In the genomic region with DNA sequence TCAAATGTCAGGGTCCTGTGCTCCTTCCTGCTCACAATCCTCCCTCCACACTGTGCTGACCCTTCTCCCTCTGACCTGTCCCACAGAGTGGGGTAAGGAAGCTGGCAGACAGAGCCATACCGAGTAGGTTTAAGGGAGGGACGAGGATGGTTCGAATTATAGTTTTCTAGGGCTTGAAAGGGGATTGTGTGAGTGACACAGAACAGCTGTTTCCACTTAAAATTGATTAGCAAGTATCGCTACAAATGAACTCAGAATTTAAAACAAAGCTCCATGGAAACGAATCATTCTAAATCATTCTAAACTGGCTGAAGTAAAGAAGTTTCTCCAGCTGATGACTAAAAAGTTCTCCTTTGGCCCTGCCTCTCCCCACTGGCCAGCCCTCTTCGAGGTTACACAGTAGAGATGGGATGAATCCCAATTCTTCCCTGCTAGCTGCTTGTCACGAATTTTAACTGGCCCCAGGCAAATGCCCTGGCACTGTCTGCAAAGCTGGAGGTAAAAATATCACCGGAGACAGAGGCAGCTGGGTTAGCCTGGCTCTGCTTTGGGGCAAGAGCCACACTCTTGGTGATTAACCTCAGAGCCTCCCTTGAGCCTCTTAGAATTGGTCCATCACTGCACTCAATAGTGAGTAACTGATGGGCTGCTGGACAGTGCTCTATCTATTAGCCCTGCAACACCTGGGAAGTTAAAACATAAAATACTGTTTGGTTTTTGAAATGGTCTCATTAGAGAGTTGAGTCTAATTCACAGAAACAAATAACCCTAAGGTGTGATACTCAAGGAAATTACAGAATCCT, we compare ENCODE assay signal across 22 cellular contexts.
A peak's percentile ranks its signal among the peaks of the same experiment; 100 is the strongest.
DNase-seq lines count a peak whose midpoint lies in the region; ATAC-seq and TF ChIP-seq lines count a peak whose summit lies in the region.
"Had no signal": no experiment of that assay in that cellular context is flagged by ENCODE, and none has a peak within 500 bp of the region (broad histone marks: within the 10 kb centered on the region; RNA-seq: fewer than 3 reads in every experiment).

No MANE protein-coding gene starts in this region.

- no peaks in the 10 kb centered on the region for H3K9me3 ChIP-seq in neuronal stem cell (replicated peaks in 1 of 2; ENCODE audit: control insufficient read depth in 2 of 2, insufficient read depth in 1 of 2, low read depth in 1 of 2, low read length in 2 of 2)
- H3K9me3 ChIP-seq: breast epithelium, sigmoid colon, suprapubic skin had no signal

- H3K23ac ChIP-seq in neuronal stem cell (ENCODE audit: low read depth, low read length, poor library complexity) = no peak overlapping the region

- H2AK5ac ChIP-seq in neuronal stem cell (ENCODE audit: low read depth, low read length) = no peak overlapping the region

- H3K14ac ChIP-seq in neuronal stem cell (ENCODE audit: low read length) = no peak overlapping the region

- no peak overlapping the region for H3K4ac ChIP-seq in neuronal stem cell (ENCODE audit: low read length)

- H3K27ac Mint-ChIP-seq in HFFc6 = peak overlapping the region; percentile 36; the same call in 1 of the 2 replicates
- H3K27ac Mint-ChIP-seq in activated naive CD8-positive, alpha-beta T cell treated with anti-CD3 and anti-CD28 coated beads for 36 hours = no peak overlapping the region
- H3K27ac Mint-ChIP-seq: activated CD4-positive, alpha-beta T cell treated with anti-CD3 and anti-CD28 coated beads, Interleukin-2, amount 10 ng/mL, durations not matched to agents 24 days and 14 days; naive B cell had no signal

- H3K36me3 ChIP-seq in neuronal stem cell (replicated peaks in 1 of 2; ENCODE audit: control insufficient read depth in 2 of 2, insufficient read depth in 2 of 2, low read length in 2 of 2) = no peaks in the 10 kb centered on the region
- H3K36me3 ChIP-seq: breast epithelium, sigmoid colon, suprapubic skin had no signal

- no peaks in the 10 kb centered on the region for H3K79me1 ChIP-seq in neuronal stem cell (ENCODE audit: low read depth, low read length)

- peaks cover 10% of the 10 kb centered on the region for H3K4me1 Mint-ChIP-seq in HFFc6 (ENCODE audit: low read depth)
- H3K4me1 Mint-ChIP-seq in activated naive CD8-positive, alpha-beta T cell treated with anti-CD3 and anti-CD28 coated beads for 36 hours = peaks cover 2% of the 10 kb centered on the region
- H3K4me1 Mint-ChIP-seq: activated CD4-positive, alpha-beta T cell treated with anti-CD3 and anti-CD28 coated beads, Interleukin-2, amount 10 ng/mL, durations not matched to agents 24 days and 14 days had no signal

- no peak overlapping the region for H3K18ac ChIP-seq in neuronal stem cell (ENCODE audit: low read length)

- peaks cover 16% of the 10 kb centered on the region for H3K27me3 Mint-ChIP-seq in HFFc6 (ENCODE audit: insufficient read depth)
- H3K27me3 Mint-ChIP-seq in activated naive CD8-positive, alpha-beta T cell treated with anti-CD3 and anti-CD28 coated beads for 36 hours = no peaks in the 10 kb centered on the region
- H3K27me3 Mint-ChIP-seq: activated CD4-positive, alpha-beta T cell treated with anti-CD3 and anti-CD28 coated beads, Interleukin-2, amount 10 ng/mL, durations not matched to agents 24 days and 14 days; naive B cell had no signal

- no peak overlapping the region for H3K4me3 ChIP-seq in neuronal stem cell (ENCODE audit: low read length in 2 of 2)
- H3K4me3 ChIP-seq: breast epithelium, coronary artery, sigmoid colon, suprapubic skin had no signal

- peak; percentile 79 for DNase-seq in AG20443 (ENCODE audit: low spot score)
- DNase-seq in HFFc6 = no peak
- peak; percentile 80 for DNase-seq in fibroblast of gingiva (ENCODE audit: low read depth)
- DNase-seq in neuronal stem cell (ENCODE audit: low spot score) = no peak
- DNase-seq in SKM-1 treated with dmso at 0.1 percent for 144 hours (lab: John Stamatoyannopoulos, UW; ENCODE audit: unreplicated experiment) = no peak
- DNase-seq in activated naive CD8-positive, alpha-beta T cell treated with anti-CD3 and anti-CD28 coated beads for 36 hours = no peak
- DNase-seq: activated CD4-positive, alpha-beta T cell treated with anti-CD3 and anti-CD28 coated beads, Interleukin-2, amount 10 ng/mL, durations not matched to agents 24 days and 14 days; activated CD8-positive, alpha-beta memory T cell treated with anti-CD3 and anti-CD28 coated beads, Interleukin-2, amount 50 U/mL, for 4 hours; activated effector memory CD4-positive, alpha-beta T cell treated with Interleukin-2 at 50 U/mL for 16 hours; AML-193; hypothalamus; islet precursor cell; naive B cell; NCI-H1436; NCI-H748 treated with DMSO at 0.1 percent for 48 hours; sigmoid colon; T-helper 1 cell had no signal

- H2BK15ac ChIP-seq in neuronal stem cell (ENCODE audit: low read length) = no peak overlapping the region

- H3K9me3 Mint-ChIP-seq in HFFc6 = no peaks in the 10 kb centered on the region
- no peaks in the 10 kb centered on the region for H3K9me3 Mint-ChIP-seq in activated naive CD8-positive, alpha-beta T cell treated with anti-CD3 and anti-CD28 coated beads for 36 hours
- H3K9me3 Mint-ChIP-seq: activated CD4-positive, alpha-beta T cell treated with anti-CD3 and anti-CD28 coated beads, Interleukin-2, amount 10 ng/mL, durations not matched to agents 24 days and 14 days; naive B cell had no signal

- H3K4me2 ChIP-seq in neuronal stem cell (ENCODE audit: insufficient read depth, low read length, poor library complexity, severe bottlenecking) = no peak overlapping the region

- H2BK120ac ChIP-seq in neuronal stem cell (ENCODE audit: low read depth, low read length) = no peak overlapping the region

- no peaks in the 10 kb centered on the region for H3K36me3 Mint-ChIP-seq in HFFc6 (ENCODE audit: low read depth)
- H3K36me3 Mint-ChIP-seq in activated naive CD8-positive, alpha-beta T cell treated with anti-CD3 and anti-CD28 coated beads for 36 hours = no peaks in the 10 kb centered on the region

- no peak overlapping the region for H2BK12ac ChIP-seq in neuronal stem cell (ENCODE audit: low read length)

- H4K8ac ChIP-seq in neuronal stem cell (ENCODE audit: low read depth, low read length) = no peak overlapping the region

- H3K4me3 Mint-ChIP-seq in HFFc6 = no peak overlapping the region
- no peak overlapping the region for H3K4me3 Mint-ChIP-seq in activated naive CD8-positive, alpha-beta T cell treated with anti-CD3 and anti-CD28 coated beads for 36 hours
- H3K4me3 Mint-ChIP-seq: activated CD4-positive, alpha-beta T cell treated with anti-CD3 and anti-CD28 coated beads, Interleukin-2, amount 10 ng/mL, durations not matched to agents 24 days and 14 days; naive B cell had no signal

- H3K9ac ChIP-seq in neuronal stem cell (ENCODE audit: low read depth, low read length, poor library complexity) = no peak overlapping the region

- H3K4me1 ChIP-seq in neuronal stem cell (ENCODE audit: control insufficient read depth in 2 of 2, insufficient read depth in 1 of 2, low read depth in 1 of 2, low read length in 2 of 2) = peaks cover 0 to 4% of the 10 kb centered on the region in 2 donors
- H3K4me1 ChIP-seq: breast epithelium, sigmoid colon had no signal

- H2BK5ac ChIP-seq in neuronal stem cell (ENCODE audit: low read length) = no peak overlapping the region

- H2AFZ ChIP-seq in neuronal stem cell (ENCODE audit: low read length) = peak overlapping the region; percentile 12

- no peak overlapping the region for H4K91ac ChIP-seq in neuronal stem cell (ENCODE audit: low read depth, low read length, poor library complexity)

- no peak for ATAC-seq in HG02571 (IDR thresholded peaks at IDR 0.05; ENCODE audit: unreplicated experiment)
- ATAC-seq: Right ventricle myocardium inferior had no signal

- no peak overlapping the region for H3K27ac ChIP-seq in neuronal stem cell (replicated peaks; ENCODE audit: low read length)
- H3K27ac ChIP-seq: coronary artery, sigmoid colon, suprapubic skin had no signal

- TF ChIP-seq CTCF in HFFc6 (IDR thresholded peaks at IDR 0.05) = no peak

- H3K27me3 ChIP-seq in neuronal stem cell (ENCODE audit: control insufficient read depth in 3 of 3, insufficient read depth in 3 of 3, low read depth in 1 of 3, low read length in 3 of 3) = peaks cover 0 to 3% (median 0%) of the 10 kb centered on the region in 3 experiments
- H3K27me3 ChIP-seq: breast epithelium, sigmoid colon, suprapubic skin had no signal

- 90% methylated on average over 2 of the region's 8 CpGs; no CpG with 5 or more reads in 1 of the 2 donors for WGBS in neuronal stem cell (ENCODE audit: extremely low coverage in 2 of 2, insufficient read length in 2 of 2, insufficient replicate concordance in 1 of 2), 2 donors

Comparison
In these comparisons a context has a peak if more than half of its experiments do, and no peak if none do; other contexts are left out.
1. DNase-seq: peak in AG20443 (single experiment) and fibroblast of gingiva (single experiment); none in HFFc6 (single experiment), neuronal stem cell (single experiment), SKM-1 treated with dmso at 0.1 percent for 144 hours (single experiment) and activated naive CD8-positive, alpha-beta T cell treated with anti-CD3 and anti-CD28 coated beads for 36 hours (single experiment).